ENCODE assay signal across 8 cellular contexts in the genomic region with DNA sequence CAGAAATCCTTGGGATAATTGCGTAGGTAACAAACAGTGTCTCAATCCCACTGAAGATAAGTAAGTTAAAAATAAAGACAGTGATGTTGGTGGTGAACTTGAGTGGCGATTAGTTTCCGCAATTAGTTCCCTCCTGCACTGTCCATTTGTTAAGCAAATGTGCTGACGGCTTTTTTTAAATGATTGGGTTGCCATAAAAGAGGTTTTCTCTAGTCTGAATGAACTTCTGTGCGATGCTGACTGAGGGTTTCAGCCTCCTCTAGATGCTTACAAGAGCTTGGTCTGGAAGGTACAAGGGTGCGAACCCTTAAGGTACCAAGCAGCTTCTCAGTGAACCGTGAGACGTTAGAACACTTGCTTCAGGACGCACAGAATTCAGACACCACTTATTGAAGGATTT. TPM values are rescaled to one million over a fixed set of nuclear protein-coding genes. Genes with fewer than 3 reads are reported as not detected.
DNase-seq lines count a peak whose midpoint lies in the region; ATAC-seq and TF ChIP-seq lines count a peak whose summit lies in the region.

No MANE protein-coding gene starts in this region.

- no peak overlapping the region for H2BK120ac ChIP-seq in IMR-90 (ENCODE audit: low read depth, low read length)

- H3K79me2 ChIP-seq in DOHH2 (ENCODE audit: control insufficient read depth, low read length), result peaks cover 63% of the 10 kb centered on the region

- H3K4ac ChIP-seq in IMR-90 (ENCODE audit: low read depth, low read length), result no peak overlapping the region; the same call in 1 of the 2 replicates

- peak overlapping the region; percentile 95 for H3K27ac ChIP-seq in DOHH2 (ENCODE audit: low read depth, low read length)
- no peak overlapping the region for H3K27ac ChIP-seq in IMR-90 (ENCODE audit: insufficient read depth, low read length)

- H3K9me3 ChIP-seq in DOHH2 (ENCODE audit: control insufficient read depth, insufficient read depth, low read length) (no peaks in the 10 kb centered on the region), IMR-90 (ENCODE audit: control insufficient read depth, insufficient read depth, low read length) (no peaks in the 10 kb centered on the region), HAP-1 (no peaks in the 10 kb centered on the region), BE2C (no peaks in the 10 kb centered on the region)

- H3K4me3 Mint-ChIP-seq in dendritic cell treated with granulocyte-macrophage colony-stimulating factor and Interleukin-4, amounts not matched to agents 40 ng/mL and 50 ng/mL, for 4 days, result peak overlapping the region; percentile 76
- peak overlapping the region; percentile 72 for H3K4me3 Mint-ChIP-seq in neural crest cell

- intact Hi-C loops in IMR-90 (cut with micrococcal nuclease), result loop anchor here (5.0 kb wide), 1 partner anchor 65 kb away; no protein-coding TSS in a partner anchor
- intact Hi-C loops in dendritic cell treated with granulocyte-macrophage colony-stimulating factor and Interleukin-4, amounts not matched to agents 40 ng/mL and 50 ng/mL, for 4 days (cut with micrococcal nuclease), result loop anchor here (5.0 to 10.0 kb wide), 2 partner anchors 63 to 65 kb away; no protein-coding TSS in a partner anchor

- H3K9me2 ChIP-seq in DOHH2 (replicated peaks; ENCODE audit: control insufficient read depth, low read length), result no peaks in the 10 kb centered on the region

- no peak for TF ChIP-seq RAD21 in IMR-90 (IDR thresholded peaks at IDR 0.05; ENCODE audit: low read length)

- H3K27ac Mint-ChIP-seq in dendritic cell treated with granulocyte-macrophage colony-stimulating factor and Interleukin-4, amounts not matched to agents 40 ng/mL and 50 ng/mL, for 4 days, result no peak overlapping the region
- H3K27ac Mint-ChIP-seq in neural crest cell (ENCODE audit: unreplicated experiment), result no peak overlapping the region

- H3K9me1 ChIP-seq in IMR-90 (ENCODE audit: insufficient read depth, low read length), result peaks cover 3% of the 10 kb centered on the region; the same call in 1 of the 2 replicates

- H2AK9ac ChIP-seq in IMR-90 (replicated peaks; ENCODE audit: low read depth, low read length, poor library complexity), result no peak overlapping the region

- peak overlapping the region; percentile 69 for H3K14ac ChIP-seq in IMR-90 (replicated peaks; ENCODE audit: low read depth, low read length)

- H2BK15ac ChIP-seq in IMR-90 (ENCODE audit: low read depth, low read length), result no peak overlapping the region; the same call in 2 of the 3 replicates

- TF ChIP-seq CTCF in DOHH2 (IDR thresholded peaks at IDR 0.05; ENCODE audit: low read depth, low read length, poor library complexity, severe bottlenecking) (no peak), IMR-90 (conservative IDR thresholded peaks at IDR 0.05; ENCODE audit: low read depth, low read length) (no peak), neural crest cell (conservative IDR thresholded peaks at IDR 0.05) (no peak), BE2C (IDR thresholded peaks at IDR 0.05; ENCODE audit: low read depth, low read length) (no peak)

- peak overlapping the region; percentile 80 for H3K9ac ChIP-seq in IMR-90 (ENCODE audit: low read depth, low read length)

- peaks cover 9% of the 10 kb centered on the region; the same call in 1 of the 2 replicates for H3K27me3 ChIP-seq in DOHH2 (ENCODE audit: control insufficient read depth, low read length)
- H3K27me3 ChIP-seq in IMR-90 (ENCODE audit: control insufficient read depth, insufficient read depth, low read length), result no peaks in the 10 kb centered on the region
- H3K27me3 ChIP-seq in HAP-1 (ENCODE audit: low read depth), result peaks cover 27% of the 10 kb centered on the region
- peaks cover 10% of the 10 kb centered on the region for H3K27me3 ChIP-seq in BE2C

- no peak overlapping the region for H3K18ac ChIP-seq in IMR-90 (ENCODE audit: low read depth, low read length)

- H3K4me1 ChIP-seq in DOHH2 (ENCODE audit: control insufficient read depth, low read length), result peaks cover 71% of the 10 kb centered on the region
- H3K4me1 ChIP-seq in IMR-90 (ENCODE audit: control insufficient read depth, insufficient read depth, low read length), result peaks cover 3% of the 10 kb centered on the region
- no peaks in the 10 kb centered on the region for H3K4me1 ChIP-seq in HAP-1
- H3K4me1 ChIP-seq in BE2C, result no peaks in the 10 kb centered on the region

- no CpG with 5 or more reads among the region's 9 CpGs for WGBS in IMR-90 (ENCODE audit: extremely low coverage in 2 of 2, insufficient read length in 1 of 2), 2 experiments

- no TSS peak for BruUV-seq in IMR-90 (replicated peaks; lab: Mats Ljungman, UMichigan)

- H2BK20ac ChIP-seq in IMR-90 (ENCODE audit: low read depth, low read length), result 0 out of 2 replicates have a peak overlapping the region, but pooled peaks have one; percentile 26

- H3K4me3 ChIP-seq in DOHH2 (ENCODE audit: low read length), result peak overlapping the region; percentile 98
- peak overlapping the region; percentile 85 for H3K4me3 ChIP-seq in IMR-90 (ENCODE audit: insufficient read depth, low read depth, low read length)
- no peak overlapping the region for H3K4me3 ChIP-seq in HAP-1
- no peak overlapping the region for H3K4me3 ChIP-seq in BE2C (ENCODE audit: low read depth, low read length)

- H3K36me3 ChIP-seq in DOHH2 (ENCODE audit: control insufficient read depth, low read length), result peaks cover 30% of the 10 kb centered on the region
- H3K36me3 ChIP-seq in IMR-90 (ENCODE audit: control insufficient read depth, insufficient read depth, low read length), result no peaks in the 10 kb centered on the region
- no peaks in the 10 kb centered on the region for H3K36me3 ChIP-seq in HAP-1 (replicated peaks)
- no peaks in the 10 kb centered on the region for H3K36me3 ChIP-seq in BE2C

- peaks cover 9% of the 10 kb centered on the region for H3K36me3 Mint-ChIP-seq in dendritic cell treated with granulocyte-macrophage colony-stimulating factor and Interleukin-4, amounts not matched to agents 40 ng/mL and 50 ng/mL, for 4 days (ENCODE audit: low read depth)
- H3K36me3 Mint-ChIP-seq in neural crest cell (ENCODE audit: low read depth), result no peaks in the 10 kb centered on the region

- peaks cover 29% of the 10 kb centered on the region for H3F3A ChIP-seq in DOHH2 (ENCODE audit: control insufficient read depth, insufficient read depth)

- H3K23ac ChIP-seq in IMR-90 (ENCODE audit: low read depth, low read length), result peak overlapping the region; percentile 42; the same call in 1 of the 2 replicates

- no peak for TF ChIP-seq POLR2A in IMR-90 (IDR thresholded peaks at IDR 0.05; ENCODE audit: low read depth, low read length)

- peaks cover 67% of the 10 kb centered on the region for H3K27me3 Mint-ChIP-seq in dendritic cell treated with granulocyte-macrophage colony-stimulating factor and Interleukin-4, amounts not matched to agents 40 ng/mL and 50 ng/mL, for 4 days
- peaks cover 69% of the 10 kb centered on the region for H3K27me3 Mint-ChIP-seq in neural crest cell (ENCODE audit: low read depth)

- no peak overlapping the region for H4K91ac ChIP-seq in IMR-90 (ENCODE audit: insufficient read depth, low read depth, low read length)

- DNase-seq in IMR-90 (no peak), neural crest cell (ENCODE audit: low read depth, low spot score) (no peak), HAP-1 (ENCODE audit: low spot score in 2 of 2) (no peak), Kasumi-1 (lab: John Stamatoyannopoulos, UW) (no peak), BE2C (no peak)

- no peak overlapping the region for H4K5ac ChIP-seq in IMR-90 (ENCODE audit: low read depth, low read length)

- H4K8ac ChIP-seq in IMR-90 (ENCODE audit: low read depth in 2 of 2, low read length in 2 of 2), result peak overlapping the region; percentile 40 to 57; a peak in 2 of 4 replicates

- in situ Hi-C loops in IMR-90 (cut with MboI; ENCODE audit: low sequenced_read_pairs), result no loop called here
- in situ Hi-C loops in HAP-1 (cut with MboI; ENCODE audit: low sequenced_read_pairs), result no loop called here

- no peak overlapping the region for H3K56ac ChIP-seq in IMR-90 (ENCODE audit: extremely low read depth, insufficient read depth, low read length)

- H3K4me2 ChIP-seq in DOHH2 (ENCODE audit: low read length), result peak overlapping the region; percentile 96
- H3K4me2 ChIP-seq in IMR-90 (ENCODE audit: low read depth, low read length), result peak overlapping the region; percentile 93

- 0 out of 2 replicates have a peak overlapping the region, but pooled peaks have one; percentile 7 for H2AK5ac ChIP-seq in IMR-90 (ENCODE audit: low read depth, low read length)

- H2AFZ ChIP-seq in IMR-90 (replicated peaks; ENCODE audit: low read length, poor library complexity), result peak overlapping the region; percentile 90

- H3K9me3 Mint-ChIP-seq in dendritic cell treated with granulocyte-macrophage colony-stimulating factor and Interleukin-4, amounts not matched to agents 40 ng/mL and 50 ng/mL, for 4 days, result no peaks in the 10 kb centered on the region
- peaks cover 5% of the 10 kb centered on the region for H3K9me3 Mint-ChIP-seq in neural crest cell

- peaks cover 55% of the 10 kb centered on the region for H3K4me1 Mint-ChIP-seq in dendritic cell treated with granulocyte-macrophage colony-stimulating factor and Interleukin-4, amounts not matched to agents 40 ng/mL and 50 ng/mL, for 4 days (ENCODE audit: low read depth)
- peaks cover 14% of the 10 kb centered on the region for H3K4me1 Mint-ChIP-seq in neural crest cell

- H2BK5ac ChIP-seq in IMR-90 (ENCODE audit: low read depth, low read length, poor library complexity, severe bottlenecking), result peak overlapping the region; percentile 46

- CTCF ChIA-PET in IMR-90 (lab: Yijun Ruan, JAX), result interaction anchor here (0.6 kb wide), 1 partner anchor 90 kb away, joined by 7 read pairs; no protein-coding TSS in a partner anchor

- ATAC-seq in IMR-90 (ENCODE audit: low read depth) (no peak), GM18502 (IDR thresholded peaks at IDR 0.05; ENCODE audit: poor library complexity, unreplicated experiment) (no peak)

- H3K79me1 ChIP-seq in IMR-90 (ENCODE audit: low read depth in 1 of 2, low read length in 2 of 2), result peaks cover 9 to 26% of the 10 kb centered on the region in 2 experiments

- POLR2A ChIA-PET in IMR-90 (lab: Charles Lee; ENCODE audit: unreplicated experiment), result no interaction called here

- H4K20me1 ChIP-seq in DOHH2 (ENCODE audit: control insufficient read depth, insufficient read depth, low read depth, low read length), result peaks cover 15% of the 10 kb centered on the region
- no peaks in the 10 kb centered on the region for H4K20me1 ChIP-seq in IMR-90 (ENCODE audit: insufficient read depth, low read length)

- dilution Hi-C loops in IMR-90 (cut with HindIII; ENCODE audit: low sequenced_read_pairs, unreplicated experiment), result no loop called here

TF ChIP-seq in IMR-90, 13 proteins besides CTCF, POLR2A, EP300 and RAD21 (continues in another document):
- TF ChIP-seq RFX5 (IDR thresholded peaks at IDR 0.05; ENCODE audit: low read depth, low read length), result no peak
- TF ChIP-seq MAFK (IDR thresholded peaks at IDR 0.05; ENCODE audit: low read depth, low read length), result no peak
- TF ChIP-seq FOS (IDR thresholded peaks at IDR 0.05; ENCODE audit: low read depth, low read length), result no peak

RNA-seq across cellular contexts. Expression of a gene that starts 0.7 kb away (rescaled TPM):
- total RNA-seq in IMR-90 (2012; rRNA removed), result 8.6 and 9.9 TPM in 2 replicates
- polyA plus RNA-seq in IMR-90 (2012; rRNA removed), result 5.1 and 6.6 TPM in 2 replicates
- 1.4 and 2.7 TPM in 2 replicates for polyA plus RNA-seq in IMR-90 (2012; cell fraction: cytosol; rRNA removed)
- polyA plus RNA-seq in IMR-90 (2012; cell fraction: nucleus; rRNA removed; ENCODE audit: low replicate concordance), result 6.9 and 16.5 TPM in 2 replicates
- 0.25 and 0.35 TPM in 2 replicates for total RNA-seq in neural crest cell
- polyA plus RNA-seq in BE2C (2012; ENCODE audit: insufficient read depth, insufficient read length, low read depth), result not detected

Comparison
In these comparisons a context has a peak if more than half of its experiments do, and no peak if none do; other contexts are left out.
1. H3K4me3 ChIP-seq: peak in DOHH2 (single experiment) and IMR-90 (single experiment); none in HAP-1 (single experiment) and BE2C (single experiment).